Comparison of ENCODE assay signal across 9 cellular contexts in genomic region chr1:151710187-151710586, GRCh38.
DNase-seq lines count a peak whose midpoint lies in the region; ATAC-seq and TF ChIP-seq lines count a peak whose summit lies in the region.
"Had no signal": no experiment of that assay in that cellular context is flagged by ENCODE, and none has a peak within 500 bp of the region (broad histone marks: within the 10 kb centered on the region; RNA-seq: fewer than 3 reads in every experiment).

No MANE protein-coding gene starts in this region.

- CTCF ChIA-PET in HEK293T (lab: Yijun Ruan, JAX): no interaction called here

- POLR2A ChIA-PET in HEK293T (lab: Yijun Ruan, JAX): no interaction called here

- DNase-seq in 8988T (peak; percentile 86), HEK293T (ENCODE audit: extremely low spot score) (peak; percentile 52), glomerular visceral epithelial cell (ENCODE audit: extremely low spot score) (peak; percentile 38), NCI-H1048 (lab: John Stamatoyannopoulos, UW) (no peak), NCI-H526 treated with DMSO at 0.1 percent for 48 hours (lab: John Stamatoyannopoulos, UW) (no peak), HuH-7.5 (ENCODE audit: low spot score) (no peak)
- peak; percentile 35 to 39 for DNase-seq in activated CD4-positive, alpha-beta T cell treated with anti-CD3 and anti-CD28 coated beads, Interleukin-2, amount 50 U/mL, for 4 hours

- ATAC-seq in GM18498 (IDR thresholded peaks at IDR 0.05; ENCODE audit: unreplicated experiment): no peak
- ATAC-seq: Panc1 had no signal

TF ChIP-seq in HEK293T, 16 proteins besides CTCF, POLR2A, EP300 and RAD21:
- TF ChIP-seq PKNOX1 (IDR thresholded peaks at IDR 0.05) (peak; percentile 58), FOXK2 (IDR thresholded peaks at IDR 0.05) (no peak)

Comparison
In these comparisons a context has a peak if more than half of its experiments do, and no peak if none do; other contexts are left out.
1. DNase-seq: peak in 8988T (single experiment), HEK293T (single experiment), activated CD4-positive, alpha-beta T cell treated with anti-CD3 and anti-CD28 coated beads, Interleukin-2, amount 50 U/mL, for 4 hours (2 of 2) and glomerular visceral epithelial cell (single experiment); none in NCI-H1048 (single experiment), NCI-H526 treated with DMSO at 0.1 percent for 48 hours (single experiment) and HuH-7.5 (single experiment).